8 cellular contexts compared by ENCODE assay signal in genomic region chr4:86935499-86935832, GRCh38. TPM values are rescaled to one million over a fixed set of nuclear protein-coding genes. Genes with fewer than 3 reads are reported as not detected.
A peak's percentile ranks its signal among the peaks of the same experiment; 100 is the strongest.
DNase-seq lines count a peak whose midpoint lies in the region; ATAC-seq, FAIRE-seq and TF ChIP-seq lines count a peak whose summit lies in the region.

No MANE protein-coding gene starts in this region.

- TF ChIP-seq EP300 in transverse colon (IDR thresholded peaks at IDR 0.05; ENCODE audit: low read depth), result no peak

- H3K4me1 ChIP-seq in effector memory CD4-positive, alpha-beta T cell (ENCODE audit: control insufficient read depth, insufficient read depth, low read length, poor library complexity, severe bottlenecking), result peaks cover 33% of the 10 kb centered on the region
- peaks cover 39% of the 10 kb centered on the region for H3K4me1 ChIP-seq in mucosa of descending colon (ENCODE audit: low read depth)
- peaks cover 28 to 55% (median 48%) of the 10 kb centered on the region in 4 donors for H3K4me1 ChIP-seq in transverse colon

- H3K27ac ChIP-seq in effector memory CD4-positive, alpha-beta T cell (ENCODE audit: insufficient read depth, low read length, poor library complexity, severe bottlenecking), result peak overlapping the region; percentile 85
- peak overlapping the region; percentile 99 to 100 (median 99) for H3K27ac ChIP-seq in transverse colon

- WGBS in transverse colon (ENCODE audit: low coverage in 1 of 2), 2 donors, result 2% methylated on average over 21 of the region's 21 CpGs; no CpG with 5 or more reads in 1 of the 2 donors

- DNase-seq in SIG-M5 treated with dmso at 0.1 percent for 504 hours (lab: John Stamatoyannopoulos, UW; ENCODE audit: unreplicated experiment) (peak; percentile 43), SIG-M5 (lab: John Stamatoyannopoulos, UW) (no peak), mucosa of descending colon (peak in 1 of 3 donors; percentile 60), transverse colon (no peak), HTR-8/SVneo (ENCODE audit: insufficient read length, low spot score) (no peak)
- peak in 1 of 3 donors; percentile 28 for DNase-seq in effector memory CD4-positive, alpha-beta T cell

- in situ Hi-C loops in transverse colon (cut with MboI; ENCODE audit: low pct_ligation_motif_present in 1 of 4, low pct_unique_long_range_greater_than_20kb in 1 of 4, low sequenced_read_pairs in 3 of 4), result loop anchor here in 2 of 4 donors (5.0 to 10.0 kb wide), 2 partner anchors 69 to 72 kb away; no protein-coding TSS in a partner anchor

- no peaks in the 10 kb centered on the region for H3K36me3 ChIP-seq in effector memory CD4-positive, alpha-beta T cell (ENCODE audit: control insufficient read depth, insufficient read depth, low read length)
- H3K36me3 ChIP-seq in mucosa of descending colon (ENCODE audit: low read depth) (no peaks in the 10 kb centered on the region), transverse colon (no peaks in the 10 kb centered on the region)

- ATAC-seq in SK-N-SH treated with all-trans-retinoic acid at 6 μM for 48 hours (peak; percentile 45), mucosa of descending colon (no peak), GM18867 (IDR thresholded peaks at IDR 0.05; ENCODE audit: unreplicated experiment) (no peak)

- H3K27me3 ChIP-seq in effector memory CD4-positive, alpha-beta T cell (replicated peaks; ENCODE audit: control insufficient read depth, insufficient read depth, low read length, poor library complexity, severe bottlenecking), result no peaks in the 10 kb centered on the region
- H3K27me3 ChIP-seq in transverse colon, result no peaks in the 10 kb centered on the region

- H3K4me3 ChIP-seq in effector memory CD4-positive, alpha-beta T cell (ENCODE audit: insufficient read depth, low read depth, low read length, poor library complexity, severe bottlenecking), result peak overlapping the region; percentile 90
- H3K4me3 ChIP-seq in mucosa of descending colon (peak overlapping the region; percentile 83), transverse colon (peak overlapping the region; percentile 81 to 97 (median 94))

- H3K9me3 ChIP-seq in effector memory CD4-positive, alpha-beta T cell (ENCODE audit: control insufficient read depth, low read length), result no peaks in the 10 kb centered on the region
- no peaks in the 10 kb centered on the region for H3K9me3 ChIP-seq in mucosa of descending colon
- no peaks in the 10 kb centered on the region for H3K9me3 ChIP-seq in transverse colon

- TF ChIP-seq POLR2A in transverse colon (IDR thresholded peaks at IDR 0.05), result no peak

- intact Hi-C loops in mucosa of descending colon (cut with DNase I, micrococcal nuclease) (loop anchor here (5.0 to 10.0 kb wide), 2 partner anchors 69 to 77 kb away; no protein-coding TSS in a partner anchor), transverse colon (cut with DNase I; ENCODE audit: low total_unique reads) (loop anchor here (2.0 to 10.0 kb wide), 2 partner anchors 71 to 169 kb away; no protein-coding TSS in a partner anchor)

- no peak for FAIRE-seq in HTR-8/SVneo (lab: Jason Lieb, UNC)

- TF ChIP-seq CTCF in mucosa of descending colon (IDR thresholded peaks at IDR 0.05) (no peak), transverse colon (IDR thresholded peaks at IDR 0.05) (no peak)

TF ChIP-seq in SK-N-SH treated with all-trans-retinoic acid at 6 μM for 48 hours, 23 proteins besides CTCF, POLR2A, EP300 and RAD21:
- TF ChIP-seq TOX (CRISPR knock-in tag; IDR thresholded peaks at IDR 0.05; ENCODE audit: borderline replicate concordance) (no peak), ZFP3 (CRISPR knock-in tag; IDR thresholded peaks at IDR 0.05) (no peak), ZFP30 (CRISPR knock-in tag; IDR thresholded peaks at IDR 0.05) (no peak), CSDC2 (CRISPR knock-in tag; IDR thresholded peaks at IDR 0.05) (no peak), CREB5 (CRISPR knock-in tag; IDR thresholded peaks at IDR 0.05; ENCODE audit: low read depth) (no peak), BACH2 (CRISPR knock-in tag; IDR thresholded peaks at IDR 0.05; ENCODE audit: borderline replicate concordance) (no peak), TCF4 (CRISPR knock-in tag; IDR thresholded peaks at IDR 0.05; ENCODE audit: borderline replicate concordance) (no peak), ZNF8 (CRISPR knock-in tag; IDR thresholded peaks at IDR 0.05) (no peak), POU6F1 (CRISPR knock-in tag; IDR thresholded peaks at IDR 0.05; ENCODE audit: borderline replicate concordance, low read depth) (no peak), ZC3H10 (CRISPR knock-in tag; IDR thresholded peaks at IDR 0.05) (no peak), GLIS3 (CRISPR knock-in tag; IDR thresholded peaks at IDR 0.05) (no peak), OSR1 (CRISPR knock-in tag; IDR thresholded peaks at IDR 0.05) (no peak), RARB (CRISPR knock-in tag; IDR thresholded peaks at IDR 0.05) (no peak), ISL1 (CRISPR knock-in tag; IDR thresholded peaks at IDR 0.05) (no peak), SNAI2 (CRISPR knock-in tag; IDR thresholded peaks at IDR 0.05) (no peak), PATZ1 (CRISPR knock-in tag; IDR thresholded peaks at IDR 0.05; ENCODE audit: borderline replicate concordance) (no peak), ARNTL (CRISPR knock-in tag; IDR thresholded peaks at IDR 0.05; ENCODE audit: borderline replicate concordance, low read depth) (no peak)

RNA-seq across cellular contexts. Expression of gene AFF1, which starts 0.7 kb away (rescaled TPM):
- total RNA-seq in mucosa of descending colon, result 100 to 1,000 TPM in 2 of 3 donors, 10 to 100 TPM in 1; 84.0 to 150 (median 120) TPM
- 100 to 1,000 TPM in 1 of 4 donors, 10 to 100 TPM in 3; 77.1 to 151 (median 97.0) TPM for total RNA-seq in transverse colon

RNA-seq across cellular contexts. Expression of gene C4orf36, which starts 43.2 kb away (rescaled TPM):
- total RNA-seq in mucosa of descending colon (under 1 TPM; 0.67 to 0.96 (median 0.85) TPM), transverse colon (under 1 TPM in 2 of 4 donors, not detected in 2; 0.27 to 0.32 TPM)
